In genomic region chr11:102256251-102256650, GRCh38 we compare ENCODE assay signal across 1 cellular context.
TF ChIP-seq lines count a peak whose summit lies in the region.

No MANE protein-coding gene starts in this region.

TF ChIP-seq in GM12878, 131 proteins besides CTCF, POLR2A, EP300 and RAD21 (continued from another document):
- TF ChIP-seq BRCA1 (IDR thresholded peaks at IDR 0.05; ENCODE audit: low read depth, low read length) (no peak), CUX1 (IDR thresholded peaks at IDR 0.05; ENCODE audit: insufficient replicate concordance, low read depth, low read length) (no peak), SIN3A (IDR thresholded peaks at IDR 0.05; ENCODE audit: low read depth, low read length) (no peak)
